ENCODE assay signal across 1 cellular context in genomic region chr10:110919971-110920881, GRCh38.
TF ChIP-seq lines count a peak whose summit lies in the region.

No MANE protein-coding gene starts in this region.

TF ChIP-seq in GM12878, 131 proteins besides CTCF, POLR2A, EP300 and RAD21 (continued from another document):
- TF ChIP-seq ZBTB11 (CRISPR knock-in tag; IDR thresholded peaks at IDR 0.05) (no peak), CREM (IDR thresholded peaks at IDR 0.05; ENCODE audit: low read depth) (no peak), ZBED1 (IDR thresholded peaks at IDR 0.05; ENCODE audit: borderline replicate concordance) (0 out of 2 replicates have a peak, but pooled peaks have one; percentile 23), KDM1A (IDR thresholded peaks at IDR 0.05; ENCODE audit: borderline replicate concordance) (peak; percentile 73; the same call in 1 of the 2 replicates), REST (IDR thresholded peaks at IDR 0.05; ENCODE audit: low read depth, low read length) (no peak), SUZ12 (IDR thresholded peaks at IDR 0.05; ENCODE audit: unreplicated experiment) (no peak), IKZF1 (conservative IDR thresholded peaks at IDR 0.05) (no peak), DPF2 (IDR thresholded peaks at IDR 0.05) (peak; percentile 3; the same call in 1 of the 2 replicates), NR2F1 (conservative IDR thresholded peaks at IDR 0.05) (no peak)
